8 cellular contexts compared by ENCODE assay signal in genomic region chr10:35822316-35822715, GRCh38.
DNase-seq lines count a peak whose midpoint lies in the region; ATAC-seq and TF ChIP-seq lines count a peak whose summit lies in the region.

No MANE protein-coding gene starts in this region.

- peak overlapping the region; percentile 64 for H3K27ac ChIP-seq in HEK293 (ENCODE audit: extremely low read depth, low read depth, low read length)
- H3K27ac ChIP-seq in ascending aorta, result peak overlapping the region; percentile 73 to 78

- H3K9me3 ChIP-seq in HEK293 (ENCODE audit: control insufficient read depth, insufficient read depth, low read depth, low read length) (no peaks in the 10 kb centered on the region), ascending aorta (no peaks in the 10 kb centered on the region)

- in situ Hi-C loops in GM13976 (cut with MboI; ENCODE audit: low sequenced_read_pairs, unreplicated experiment), result no loop called here

- intact Hi-C loops in ascending aorta (cut with DNase I), result loop anchor here (2.0 to 5.0 kb wide), 2 partner anchors 45 to 180 kb away; partner anchors contain the start of gene FZD8

- TF ChIP-seq CTCF in HEK293 (tag by site-specific recombination; IDR thresholded peaks at IDR 0.05), result no peak
- peak; percentile 42 to 59 (median 53) for TF ChIP-seq CTCF in ascending aorta (IDR thresholded peaks at IDR 0.05)
- TF ChIP-seq CTCF in GM13976 (IDR thresholded peaks at IDR 0.05; ENCODE audit: borderline replicate concordance, control extremely low read depth, extremely low read depth, insufficient read depth, missing control alignments), result no peak

- CTCF ChIA-PET in HEK293 (lab: Yijun Ruan, JAX), result interaction anchor here (0.7 to 1.0 kb wide), 3 partner anchors 24 to 194 kb away, joined by 3 to 4 read pairs (median 3); no protein-coding TSS in a partner anchor

- H3K36me3 ChIP-seq in HEK293 (ENCODE audit: control insufficient read depth in 2 of 2, insufficient read depth in 1 of 2, low read length in 2 of 2), result no peaks in the 10 kb centered on the region
- H3K36me3 ChIP-seq in ascending aorta, result no peaks in the 10 kb centered on the region

- peak; percentile 57 to 96 for DNase-seq in ascending aorta (ENCODE audit: low spot score in 2 of 2)
- DNase-seq in iPS DF 4.7 (ENCODE audit: extremely low read depth, low spot score), result peak; percentile 19
- peak; percentile 47 for DNase-seq in superior temporal gyrus (ENCODE audit: extremely low spot score)
- DNase-seq in NK-92 treated with Interleukin-12 subunit alpha and Interleukin-12 subunit beta, amount 100 ng/mL, for 24 hours (lab: John Stamatoyannopoulos, UW), result no peak
- no peak for DNase-seq in GM13976 (ENCODE audit: low spot score)

- POLR2A ChIA-PET in HEK293 (lab: Yijun Ruan, JAX), result no interaction called here

- no peak overlapping the region for H3K4me3 ChIP-seq in HEK293 (ENCODE audit: low read depth, low read length)
- H3K4me3 ChIP-seq in ascending aorta, result no peak overlapping the region

- peaks cover 9% of the 10 kb centered on the region for H3K4me1 ChIP-seq in HEK293 (ENCODE audit: control insufficient read depth, insufficient read depth, low read length)
- peaks cover 9 to 24% of the 10 kb centered on the region in 2 donors for H3K4me1 ChIP-seq in ascending aorta

- no peak for ATAC-seq in GM21576 (IDR thresholded peaks at IDR 0.05; ENCODE audit: unreplicated experiment)
- ATAC-seq in HG03095 (IDR thresholded peaks at IDR 0.05; ENCODE audit: unreplicated experiment), result no peak

- H3K27me3 ChIP-seq in ascending aorta, result no peaks in the 10 kb centered on the region

TF ChIP-seq in HEK293, 187 proteins besides CTCF, POLR2A, EP300 and RAD21 (continues in another document):
- TF ChIP-seq SCRT2 (tag by site-specific recombination; IDR thresholded peaks at IDR 0.05) (peak; percentile 97), IKZF3 (tag by site-specific recombination; IDR thresholded peaks at IDR 0.05) (peak; percentile 40; the same call in 1 of the 2 replicates), ZNF394 (tag by site-specific recombination; IDR thresholded peaks at IDR 0.05; ENCODE audit: borderline replicate concordance) (peak; percentile 18; the same call in 1 of the 2 replicates), ZBTB48 (tag by site-specific recombination; IDR thresholded peaks at IDR 0.05) (no peak), HOXA7 (CRISPR knock-in tag; IDR thresholded peaks at IDR 0.05; ENCODE audit: borderline replicate concordance) (no peak), HIC1 (tag by site-specific recombination; IDR thresholded peaks at IDR 0.05) (no peak), ZNF544 (tag by site-specific recombination; IDR thresholded peaks at IDR 0.05) (no peak), ZNF223 (tag by site-specific recombination; IDR thresholded peaks at IDR 0.05) (no peak), ZNF510 (tag by site-specific recombination; IDR thresholded peaks at IDR 0.05; ENCODE audit: insufficient replicate concordance) (peak; percentile 16), ZNF341 (tag by site-specific recombination; IDR thresholded peaks at IDR 0.05; ENCODE audit: low read depth) (peak; percentile 64), GLIS2 (tag by site-specific recombination; IDR thresholded peaks at IDR 0.05) (peak; percentile 40; the same call in 1 of the 2 replicates), GLIS1 (tag by site-specific recombination; IDR thresholded peaks at IDR 0.05) (peak; percentile 76), ZNF132 (tag by site-specific recombination; IDR thresholded peaks at IDR 0.05; ENCODE audit: borderline replicate concordance) (no peak), ZIC2 (tag by site-specific recombination; IDR thresholded peaks at IDR 0.05) (peak; percentile 37; the same call in 1 of the 2 replicates), ZNF670 (tag by site-specific recombination; IDR thresholded peaks at IDR 0.05; ENCODE audit: low read depth) (no peak), TRIM28 (IDR thresholded peaks at IDR 0.05; ENCODE audit: borderline replicate concordance, low read length) (0 out of 2 replicates have a peak, but pooled peaks have one; percentile 21), ZNF561 (tag by site-specific recombination; IDR thresholded peaks at IDR 0.05; ENCODE audit: borderline replicate concordance) (peak; percentile 58; the same call in 1 of the 2 replicates), ZNF610 (tag by site-specific recombination; IDR thresholded peaks at IDR 0.05; ENCODE audit: borderline replicate concordance) (no peak), ZNF184 (tag by site-specific recombination; IDR thresholded peaks at IDR 0.05) (peak; percentile 27; the same call in 1 of the 2 replicates), ZNF175 (tag by site-specific recombination; IDR thresholded peaks at IDR 0.05) (no peak), EGR2 (tag by site-specific recombination; IDR thresholded peaks at IDR 0.05; ENCODE audit: low read depth) (0 out of 2 replicates have a peak, but pooled peaks have one; percentile 16), ZFP3 (tag by site-specific recombination; IDR thresholded peaks at IDR 0.05; ENCODE audit: low read depth) (no peak), ZNF416 (tag by site-specific recombination; IDR thresholded peaks at IDR 0.05) (no peak), ZBTB6 (tag by site-specific recombination; IDR thresholded peaks at IDR 0.05) (0 out of 2 replicates have a peak, but pooled peaks have one; percentile 30), TSHZ1 (tag by site-specific recombination; IDR thresholded peaks at IDR 0.05; ENCODE audit: borderline replicate concordance) (no peak), ZNF18 (tag by site-specific recombination; IDR thresholded peaks at IDR 0.05) (no peak)

Comparison
In these comparisons a context has a peak if more than half of its experiments do, and no peak if none do; other contexts are left out.
1. CTCF ChIP-seq: peak in ascending aorta (3 of 3); none in HEK293 (single experiment) and GM13976 (single experiment).
2. DNase-seq: peak in ascending aorta (2 of 2), iPS DF 4.7 (single experiment) and superior temporal gyrus (single experiment); none in NK-92 treated with Interleukin-12 subunit alpha and Interleukin-12 subunit beta, amount 100 ng/mL, for 24 hours (single experiment) and GM13976 (single experiment).